In the genomic region with DNA sequence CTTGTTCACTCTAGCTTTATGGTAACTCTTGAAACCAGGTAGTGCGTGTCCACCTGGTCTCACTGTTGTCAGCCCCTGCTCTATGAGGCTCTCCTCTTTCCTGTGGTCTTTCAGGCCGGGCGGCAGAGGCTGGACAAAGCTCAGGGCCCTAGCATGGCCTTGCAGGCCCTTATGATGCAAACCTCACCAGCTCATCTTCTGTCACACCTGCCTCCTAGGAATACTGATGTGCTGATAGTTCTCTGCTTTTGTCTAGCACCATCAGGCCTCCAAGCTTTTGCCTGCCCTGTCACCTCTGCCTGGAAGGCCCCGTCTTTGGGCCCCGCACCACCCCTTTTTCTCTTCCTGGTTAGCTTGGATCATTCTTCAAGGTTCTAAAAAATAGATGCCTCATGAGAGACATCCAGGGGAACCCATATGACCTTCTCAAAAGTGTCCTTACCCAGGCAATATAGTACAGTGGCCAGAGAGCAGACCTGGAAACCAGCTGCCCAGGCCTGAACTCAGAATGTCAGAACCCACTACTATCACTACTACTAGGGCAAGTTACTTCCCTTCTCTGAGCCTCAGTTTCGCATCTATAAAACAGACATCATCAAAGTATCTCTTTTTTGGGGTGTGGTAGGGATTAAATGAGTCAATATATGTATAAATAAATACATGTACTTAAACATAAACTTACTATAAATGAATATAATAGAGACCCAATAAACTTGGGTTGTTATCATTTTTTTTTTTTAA, we compare ENCODE assay signal across 1 cellular context.
TF ChIP-seq lines count a peak whose summit lies in the region.

No MANE protein-coding gene starts in this region.

TF ChIP-seq in IMR-90, 13 proteins besides CTCF, POLR2A, EP300 and RAD21 (continued from another document):
- TF ChIP-seq CEBPB (IDR thresholded peaks at IDR 0.05; ENCODE audit: low read depth, low read length) (no peak), MXI1 (IDR thresholded peaks at IDR 0.05; ENCODE audit: borderline replicate concordance, low read depth, low read length) (no peak), CHD1 (IDR thresholded peaks at IDR 0.05; ENCODE audit: low read depth, low read length) (no peak), ELK1 (IDR thresholded peaks at IDR 0.05; ENCODE audit: borderline replicate concordance, low read depth, low read length) (no peak)
TF ChIP-seq in IMR-90: peak in this region for 0.
